ENCODE assay signal across 8 cellular contexts in genomic region chr11:75562836-75563484, GRCh38. TPM values are rescaled to one million over a fixed set of nuclear protein-coding genes. Genes with fewer than 3 reads are reported as not detected.
DNase-seq lines count a peak whose midpoint lies in the region; TF ChIP-seq lines count a peak whose summit lies in the region.

No MANE protein-coding gene starts in this region.

- no peak for TF ChIP-seq CTCF in stomach (IDR thresholded peaks at IDR 0.05)

- peak; percentile 38 for DNase-seq in COLO829 (ENCODE audit: low spot score)
- peak; percentile 38 for DNase-seq in LoVo (ENCODE audit: low spot score)
- DNase-seq in astrocyte of the hippocampus (ENCODE audit: low read depth, low spot score) = peak; percentile 75
- peak; percentile 65 for DNase-seq in iris pigment epithelial cell (ENCODE audit: low read depth)
- DNase-seq in stomach = no peak
- DNase-seq in HUDEP-2 (lab: John Stamatoyannopoulos, UW; ENCODE audit: unreplicated experiment in 76 of 76) = no peak
- no peak for DNase-seq in cortex of kidney (lab: John Stamatoyannopoulos, UW)
- no peak for DNase-seq in stimulated activated CD4-positive, alpha-beta T cell treated with anti-CD3 and anti-CD28 coated beads, Interleukin-15, amount 100 ng/mL, for 24 hours

- WGBS in stomach, 5 donors = 9 to 11% (median 9%) methylated on average over 15 to 16 of the region's 16 CpGs

- H3K9me3 ChIP-seq in stomach = no peaks in the 10 kb centered on the region

- TF ChIP-seq POLR2A in stomach (IDR thresholded peaks at IDR 0.05) = no peak

- no peak for TF ChIP-seq EP300 in stomach (IDR thresholded peaks at IDR 0.05)

- intact Hi-C loops in stomach (cut with DNase I; ENCODE audit: low total_unique reads) = no loop called here

- peak overlapping the region; percentile 61 to 83 (median 67) for H3K4me3 ChIP-seq in stomach

- peak overlapping the region; percentile 94 to 99 (median 99) for H3K27ac ChIP-seq in stomach

- no peaks in the 10 kb centered on the region for H3K27me3 ChIP-seq in stomach

- peaks cover 54 to 91% (median 76%) of the 10 kb centered on the region in 4 donors for H3K4me1 ChIP-seq in stomach

- H3K36me3 ChIP-seq in stomach = peaks cover 17 to 25% (median 20%) of the 10 kb centered on the region in 4 donors

RNA-seq across cellular contexts. Expression of gene SERPINH1, which starts 0.9 kb away (rescaled TPM):
- 100 to 1,000 TPM in 2 of 5 donors, 10 to 100 TPM in 3; 46.6 to 297 (median 81.0) TPM for total RNA-seq in stomach
- polyA plus RNA-seq in stomach = 10 to 100 TPM; 15.4 to 46.0 (median 39.0) TPM

RNA-seq across cellular contexts. Expression of gene GDPD5, which starts 37.2 kb away (rescaled TPM):
- 10 to 100 TPM in 2 of 5 donors, 1 to 10 TPM in 2, under 1 TPM in 1; 0.58 to 57.6 (median 5.9) TPM for total RNA-seq in stomach
- polyA plus RNA-seq in stomach = 1 to 10 TPM; 3.4 to 6.6 (median 3.9) TPM

Comparison
In these comparisons a context has a peak if more than half of its experiments do, and no peak if none do; other contexts are left out.
1. DNase-seq: peak in COLO829 (single experiment), LoVo (single experiment), astrocyte of the hippocampus (single experiment) and iris pigment epithelial cell (single experiment); none in stomach (single experiment), HUDEP-2 (0 of 76), cortex of kidney (single experiment) and stimulated activated CD4-positive, alpha-beta T cell treated with anti-CD3 and anti-CD28 coated beads, Interleukin-15, amount 100 ng/mL, for 24 hours (single experiment).